ENCODE assay signal across 9 cellular contexts in genomic region chr2:43168016-43168369, GRCh38. TPM values are rescaled to one million over a fixed set of nuclear protein-coding genes. Genes with fewer than 3 reads are reported as not detected.
DNase-seq lines count a peak whose midpoint lies in the region; ATAC-seq, FAIRE-seq and TF ChIP-seq lines count a peak whose summit lies in the region.
"Had no signal": no experiment of that assay in that cellular context is flagged by ENCODE, and none has a peak within 500 bp of the region (broad histone marks: within the 10 kb centered on the region; RNA-seq: fewer than 3 reads in every experiment).

No MANE protein-coding gene starts in this region.

- no TSS peak for BruUV-seq in K562 (replicated peaks; lab: Mats Ljungman, UMichigan)

- H3K4me1 ChIP-seq in right atrium auricular region = peaks cover 0 to 28% of the 10 kb centered on the region in 2 donors
- H3K4me1 ChIP-seq in K562 (replicated peaks in 1 of 2; ENCODE audit: control insufficient read depth in 2 of 2, insufficient read depth in 2 of 2, low read length in 2 of 2) = peaks cover 35 to 45% of the 10 kb centered on the region in 2 experiments
- H3K4me1 ChIP-seq in urinary bladder (ENCODE audit: insufficient read depth) = no peaks in the 10 kb centered on the region

- POLR2A ChIA-PET in K562 (lab: Yijun Ruan, JAX) = interaction anchor here (0.8 to 1.7 kb wide), 4 partner anchors 10 to 358 kb away, joined by 3 to 9 read pairs (median 3); no protein-coding TSS in a partner anchor

- no peaks in the 10 kb centered on the region; the same call in 1 of the 2 replicates for H4K20me1 ChIP-seq in K562 (replicated peaks; ENCODE audit: control insufficient read depth, insufficient read depth, low read length)

- no peaks in the 10 kb centered on the region for H3K27me3 Mint-ChIP-seq in naive B cell

- no peak overlapping the region for H3K4me2 ChIP-seq in K562 (ENCODE audit: insufficient read depth, low read length)

- in situ Hi-C loops in K562 (cut with MboI) = no loop called here

- H3K36me3 ChIP-seq in right atrium auricular region (no peaks in the 10 kb centered on the region), K562 (ENCODE audit: control insufficient read depth, insufficient read depth, low read length) (no peaks in the 10 kb centered on the region), urinary bladder (ENCODE audit: insufficient read depth) (no peaks in the 10 kb centered on the region)

- H3K9me3 ChIP-seq in right atrium auricular region (no peaks in the 10 kb centered on the region), K562 (replicated peaks; ENCODE audit: control insufficient read depth, insufficient read depth, low read depth, low read length) (no peaks in the 10 kb centered on the region)

- H3K4me3 Mint-ChIP-seq in naive B cell = peak overlapping the region in 7 of 8 donors; percentile 47 to 87 (median 71)

- WGBS in K562 (ENCODE audit: insufficient coverage, low coverage, missing lambda C conversion rate) = 100% methylated on average over 1 of the region's 1 CpG
- WGBS in urinary bladder = 94% methylated on average over 1 of the region's 1 CpG

- H3K4me1 Mint-ChIP-seq in naive B cell = peaks cover 54 to 72% (median 66%) of the 10 kb centered on the region in 3 donors

- TF ChIP-seq RAD21 in K562 (CRISPR knock-in tag; conservative IDR thresholded peaks at IDR 0.05 in 1 of 2, IDR thresholded peaks at IDR 0.05 in 1 of 2) = no peak

- intact Hi-C loops in cardiac septum (cut with DNase I) (no loop called here), K562 (cut with micrococcal nuclease) (no loop called here)

- no peak for TF ChIP-seq EP300 in K562 (IDR thresholded peaks at IDR 0.05; ENCODE audit: low read length)

- peak overlapping the region; percentile 92 to 100 (median 99) for H3K27ac Mint-ChIP-seq in naive B cell

- peak overlapping the region; percentile 74 for H2AFZ ChIP-seq in K562 (ENCODE audit: low read depth, low read length)

- no peaks in the 10 kb centered on the region for H3K79me2 ChIP-seq in K562 (ENCODE audit: control insufficient read depth, insufficient read depth, low read length)

- H3K27me3 ChIP-seq in right atrium auricular region (no peaks in the 10 kb centered on the region), K562 (ENCODE audit: control insufficient read depth in 2 of 2, insufficient read depth in 2 of 2, low read length in 2 of 2) (no peaks in the 10 kb centered on the region)

- no peaks in the 10 kb centered on the region for H3K36me3 Mint-ChIP-seq in naive B cell

- FAIRE-seq in K562 (lab: Jason Lieb, UNC) = no peak

- no peak for TF ChIP-seq POLR2A in K562 (conservative IDR thresholded peaks at IDR 0.05)

- CTCF ChIA-PET in K562 (lab: Yijun Ruan, JAX; ENCODE audit: low intra/inter-chr PET ratio) = no interaction called here

- H3K4me3 ChIP-seq in right atrium auricular region (no peak overlapping the region), K562 (no peak overlapping the region), urinary bladder (ENCODE audit: low read depth, low read length) (no peak overlapping the region)

- H3K27ac ChIP-seq in right atrium auricular region = peak overlapping the region; percentile 33 to 35
- no peak overlapping the region for H3K27ac ChIP-seq in K562 (ENCODE audit: extremely low read depth, low read depth, low read length)
- H3K27ac ChIP-seq in urinary bladder (ENCODE audit: low read depth) = peak overlapping the region; percentile 57
- H3K27ac ChIP-seq in substantia nigra (ENCODE audit: low read depth, low read length, poor library complexity, severe bottlenecking) = no peak overlapping the region

- H3K9ac ChIP-seq in K562 (ENCODE audit: insufficient read depth in 1 of 2, low read depth in 2 of 2, low read length in 2 of 2) = peak overlapping the region in 1 of 2 experiments; percentile 81; a peak in 1 of 4 replicates

- no peaks in the 10 kb centered on the region for H3K9me1 ChIP-seq in K562 (ENCODE audit: control insufficient read depth, insufficient read depth, low read length)

- DNase-seq in right atrium auricular region (ENCODE audit: low spot score) (no peak), cardiac septum (ENCODE audit: low spot score) (no peak), K562 (ENCODE audit: extremely low read depth in 1 of 4, low spot score in 3 of 4) (no peak), naive B cell (no peak), omental fat pad (ENCODE audit: low spot score) (no peak), substantia nigra (lab: John Stamatoyannopoulos, UW) (no peak), HK-2 (ENCODE audit: unreplicated experiment) (no peak)
- DNase-seq: NCI-H1048 had no signal

- no peak for TF ChIP-seq CTCF in right atrium auricular region (IDR thresholded peaks at IDR 0.05)
- no peak for TF ChIP-seq CTCF in K562 (IDR thresholded peaks at IDR 0.05 in 2 of 3, conservative IDR thresholded peaks at IDR 0.05 in 1 of 3; ENCODE audit: insufficient read depth in 2 of 3, low read depth in 1 of 3, low read length in 3 of 3)
- TF ChIP-seq CTCF in omental fat pad (IDR thresholded peaks at IDR 0.05) = no peak

- H3K9me3 Mint-ChIP-seq in naive B cell = peaks cover 0 to 7% (median 0%) of the 10 kb centered on the region in 7 donors

- no peak for ATAC-seq in K562
- no peak for ATAC-seq in naive B cell (ENCODE audit: low read depth in 2 of 2)
- no peak for ATAC-seq in omental fat pad (ENCODE audit: low FRiP score)

TF ChIP-seq in K562, 482 proteins besides CTCF, POLR2A, EP300 and RAD21 (continues in another document):
- TF ChIP-seq ZNF77 (CRISPR knock-in tag; IDR thresholded peaks at IDR 0.05) (no peak), HIVEP1 (CRISPR knock-in tag; IDR thresholded peaks at IDR 0.05) (no peak), TBP (optimal IDR thresholded peaks at IDR 0.05; ENCODE audit: low read depth, low read length) (no peak), ZNF707 (CRISPR knock-in tag; conservative IDR thresholded peaks at IDR 0.05) (no peak), HOMEZ (CRISPR knock-in tag; IDR thresholded peaks at IDR 0.05) (no peak), NCOA6 (IDR thresholded peaks at IDR 0.05) (no peak), SP1 (CRISPR knock-in tag; IDR thresholded peaks at IDR 0.05) (no peak), ZNF347 (CRISPR knock-in tag; IDR thresholded peaks at IDR 0.05; ENCODE audit: low read depth) (no peak), POLR2B (IDR thresholded peaks at IDR 0.05; ENCODE audit: low read depth, partially characterized antibody) (no peak), ARID3A (IDR thresholded peaks at IDR 0.05; ENCODE audit: borderline replicate concordance, low read depth, low read length) (no peak), SIN3B (IDR thresholded peaks at IDR 0.05; ENCODE audit: low read depth) (no peak), KDM5B (IDR thresholded peaks at IDR 0.05; ENCODE audit: insufficient replicate concordance, low read depth, low read length) (no peak), TOE1 (IDR thresholded peaks at IDR 0.05; ENCODE audit: borderline replicate concordance) (no peak), TOE1 (CRISPR knock-in tag; IDR thresholded peaks at IDR 0.05; ENCODE audit: borderline replicate concordance, low read depth) (no peak)

RNA-seq across cellular contexts. Expression of gene ZFP36L2, which starts 58.4 kb away (rescaled TPM):
- total RNA-seq in right atrium auricular region = 10 to 100 TPM; 43.2 to 47.3 TPM
- total RNA-seq in cardiac septum = 41.4 TPM
- total RNA-seq in K562 (2011; cell fraction: chromatin; rRNA removed; ENCODE audit: low replicate concordance) = 9.5 and 13.7 TPM in 2 replicates
- total RNA-seq in K562 (2011; cell fraction: nucleolus; rRNA removed) = 9.7 and 10.2 TPM in 2 replicates
- 11.8 and 19.4 TPM in 2 replicates for total RNA-seq in K562 (2011; cell fraction: nucleoplasm; rRNA removed)
- total RNA-seq in K562 (2014; rRNA removed) = 4.1 and 6.2 TPM in 2 replicates
- total RNA-seq in K562 (2014; rRNA removed; fragmentation: Illumina TruSeq; extraction: Trizol) = 6.2 and 6.4 TPM in 2 replicates
- 6.6 and 7.9 TPM in 2 replicates for total RNA-seq in K562 (2015; rRNA removed; fragmentation: Illumina TruSeq; extraction: Trizol)
- 60.6 and 62.1 TPM in 2 replicates for total RNA-seq in K562 (2021)
- polyA plus RNA-seq in K562 (2011; rRNA removed) = 6.5 and 11.7 TPM in 2 replicates
- 3.1 and 12.8 TPM in 2 replicates for polyA plus RNA-seq in K562 (2011; cell fraction: cytosol; rRNA removed)
- 6.0 and 19.0 TPM in 2 replicates for polyA plus RNA-seq in K562 (2011; cell fraction: nucleus; rRNA removed)
- 27.2 and 38.8 TPM in 2 replicates for polyA plus RNA-seq in K562 (2012)
- polyA plus RNA-seq in K562 (2014; fragmentation: Illumina TruSeq; extraction: Trizol) = 20.0 and 20.3 TPM in 2 replicates
- polyA plus RNA-seq in K562 (2014; fragmentation: Nextera tagmentation; extraction: Ambion mirVana) = 10 to 100 TPM; 32.4 to 42.8 TPM
- polyA plus RNA-seq in K562 (2014; rRNA removed) = 21.8 and 23.7 TPM in 2 replicates
- 4.3 and 5.1 TPM in 2 replicates for polyA minus RNA-seq in K562 (2011; rRNA and poly(A)+ RNA removed)
- polyA minus RNA-seq in K562 (2011; cell fraction: cytosol; rRNA and poly(A)+ RNA removed) = 17.1 and 23.8 TPM in 2 replicates
- polyA minus RNA-seq in K562 (2011; cell fraction: nucleus; rRNA and poly(A)+ RNA removed) = 6.4 and 8.1 TPM in 2 replicates
- polyA plus RNA-seq in naive B cell (ENCODE audit: low read depth in 6 of 6) = 100 to 1,000 TPM; 125 to 367 (median 188) TPM
- 54.8 TPM for total RNA-seq in urinary bladder
- polyA plus RNA-seq in urinary bladder = 145 TPM
- 100 to 1,000 TPM in 1 of 4 donors, 10 to 100 TPM in 3; 93.9 to 141 (median 95.4) TPM for total RNA-seq in omental fat pad

Comparison
In these comparisons a context has a peak if more than half of its experiments do, and no peak if none do; other contexts are left out.
1. H3K27ac ChIP-seq: peak in right atrium auricular region (2 of 2) and urinary bladder (single experiment); none in K562 (single experiment) and substantia nigra (single experiment).